Comparison of ENCODE assay signal across 26 cellular contexts in the genomic region with DNA sequence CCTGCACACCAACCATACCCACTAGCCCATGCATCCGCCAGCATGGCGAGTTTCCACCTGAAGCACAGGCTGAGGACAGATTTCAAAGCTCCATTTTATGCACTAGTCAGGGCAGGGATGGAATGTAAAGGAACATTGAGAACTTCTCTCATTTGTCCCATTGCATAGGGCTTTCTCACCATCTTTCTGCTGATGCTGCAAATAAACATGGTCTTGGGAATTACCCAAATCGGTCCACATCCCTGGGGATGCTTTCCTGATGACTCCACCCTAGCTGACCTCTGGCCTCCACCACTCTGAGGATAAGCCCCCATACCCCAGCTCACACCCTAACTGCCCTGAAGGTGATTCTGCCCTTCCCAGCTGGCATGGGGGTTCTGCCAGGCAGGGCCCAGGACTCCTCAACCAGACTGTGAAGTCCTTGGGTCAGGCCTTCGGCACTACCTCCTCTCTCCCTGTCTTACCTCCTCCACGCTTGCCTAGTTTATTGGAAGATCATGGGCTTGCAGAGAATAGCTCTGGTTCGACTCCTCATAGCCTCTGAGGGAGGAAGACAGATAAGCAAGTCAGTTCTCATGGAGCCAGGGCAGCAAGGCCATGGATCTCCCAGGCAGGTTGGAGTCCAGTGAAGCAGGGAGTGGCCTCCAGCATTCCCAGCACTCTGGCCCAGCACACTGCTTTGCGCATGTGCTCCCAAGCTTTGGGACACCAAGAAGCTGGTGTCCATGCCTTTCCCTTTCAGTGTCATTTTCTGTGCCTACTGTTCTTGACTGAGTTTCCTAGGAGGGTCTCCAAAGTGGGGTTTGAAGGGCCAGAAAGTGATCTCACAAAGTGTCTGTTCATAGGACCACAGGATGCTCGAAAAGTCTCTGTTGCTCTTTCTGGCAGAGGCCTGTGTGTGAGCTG. TPM values are rescaled to one million over a fixed set of nuclear protein-coding genes. Genes with fewer than 3 reads are reported as not detected.
DNase-seq lines count a peak whose midpoint lies in the region; ATAC-seq, FAIRE-seq and TF ChIP-seq lines count a peak whose summit lies in the region.
"Had no signal": no experiment of that assay in that cellular context is flagged by ENCODE, and none has a peak within 500 bp of the region (broad histone marks: within the 10 kb centered on the region; RNA-seq: fewer than 3 reads in every experiment).

No MANE protein-coding gene starts in this region.

- TF ChIP-seq EP300 in K562 (IDR thresholded peaks at IDR 0.05; ENCODE audit: low read length): no peak

- in situ Hi-C loops in K562 (cut with MboI): no loop called here

- no peak for TF ChIP-seq RAD21 in K562 (CRISPR knock-in tag; conservative IDR thresholded peaks at IDR 0.05 in 1 of 2, IDR thresholded peaks at IDR 0.05 in 1 of 2)

- no peak overlapping the region for H3K9ac ChIP-seq in K562 (ENCODE audit: insufficient read depth in 1 of 2, low read depth in 2 of 2, low read length in 2 of 2)
- H3K9ac ChIP-seq: GM23248 had no signal

- no peak overlapping the region for H2AFZ ChIP-seq in K562 (ENCODE audit: low read depth, low read length)
- H2AFZ ChIP-seq: GM23248 had no signal

- H3K9me1 ChIP-seq in K562 (ENCODE audit: control insufficient read depth, insufficient read depth, low read length): no peaks in the 10 kb centered on the region

- TF ChIP-seq CTCF in K562 (IDR thresholded peaks at IDR 0.05 in 2 of 3, conservative IDR thresholded peaks at IDR 0.05 in 1 of 3; ENCODE audit: insufficient read depth in 2 of 3, low read depth in 1 of 3, low read length in 3 of 3): no peak
- no peak for TF ChIP-seq CTCF in lung (IDR thresholded peaks at IDR 0.05; ENCODE audit: control extremely low read depth, extremely low read depth)

- H3K36me3 ChIP-seq in K562 (ENCODE audit: control insufficient read depth, insufficient read depth, low read length) (no peaks in the 10 kb centered on the region), lung (ENCODE audit: control insufficient read depth in 2 of 2, insufficient read depth in 2 of 2, low read length in 2 of 2) (no peaks in the 10 kb centered on the region)
- H3K36me3 ChIP-seq: BE2C, HAP-1 had no signal

- H3K27ac ChIP-seq in K562 (ENCODE audit: extremely low read depth, low read depth, low read length): no peak overlapping the region
- no peak overlapping the region for H3K27ac ChIP-seq in lung (ENCODE audit: low read depth in 1 of 2, low read length in 1 of 2)
- H3K27ac ChIP-seq: GM23248, HL-60 had no signal

- H3K27me3 ChIP-seq in K562 (ENCODE audit: control insufficient read depth in 2 of 2, insufficient read depth in 2 of 2, low read length in 2 of 2) (peaks cover 12 to 61% of the 10 kb centered on the region in 2 experiments; a peak in 4 of 5 replicates), lung (ENCODE audit: control insufficient read depth, insufficient read depth) (no peaks in the 10 kb centered on the region)
- H3K27me3 ChIP-seq: BE2C had no signal

- peak; percentile 42 for DNase-seq in activated CD8-positive, alpha-beta memory T cell treated with anti-CD3 and anti-CD28 coated beads, Interleukin-2, amount 50 U/mL, for 48 hours
- DNase-seq in activated CD8-positive, alpha-beta memory T cell treated with anti-CD3 and anti-CD28 coated beads, Interleukin-2, amount 50 U/mL, for 4 hours: no peak
- no peak for DNase-seq in K562 (ENCODE audit: extremely low read depth in 1 of 4, low spot score in 3 of 4)
- DNase-seq in lung (ENCODE audit: low spot score): peak; percentile 22
- DNase-seq: ACHN; BE2C; C1 segment of cervical spinal cord; CD4-positive, CD25-positive, alpha-beta regulatory T cell; CD8-positive, alpha-beta memory T cell; COR-L47; DMS 273 treated with DMSO at 0.1 percent for 48 hours; DMS53; DND-41; EL; GM23248 had no signal

- no peaks in the 10 kb centered on the region for H3K79me2 ChIP-seq in K562 (ENCODE audit: control insufficient read depth, insufficient read depth, low read length)

- POLR2A ChIA-PET in K562 (lab: Yijun Ruan, JAX): interaction anchor here (0.6 to 1.3 kb wide), 3 partner anchors 14 to 182 kb away, joined by 3 to 4 read pairs (median 3); a partner anchor contains a TSS

- BruUV-seq in K562 (replicated peaks; lab: Mats Ljungman, UMichigan): no TSS peak

- FAIRE-seq in K562 (lab: Jason Lieb, UNC): no peak
- FAIRE-seq: GM12878 had no signal

- H3K4me1 ChIP-seq in K562 (replicated peaks in 1 of 2; ENCODE audit: control insufficient read depth in 2 of 2, insufficient read depth in 2 of 2, low read length in 2 of 2) (peaks cover 0 to 5% of the 10 kb centered on the region in 2 experiments; a peak in 2 of 5 replicates), lung (ENCODE audit: control insufficient read depth in 2 of 2, insufficient read depth in 2 of 2, low read length in 2 of 2) (no peaks in the 10 kb centered on the region)
- H3K4me1 ChIP-seq: BE2C, HAP-1 had no signal

- H3K4me3 ChIP-seq in K562 (no peak overlapping the region), lung (no peak overlapping the region)
- H3K4me3 ChIP-seq: GM12878, GM23248, HAP-1 had no signal

- TF ChIP-seq POLR2A in K562 (conservative IDR thresholded peaks at IDR 0.05): no peak

- no peaks in the 10 kb centered on the region for H4K20me1 ChIP-seq in K562 (replicated peaks; ENCODE audit: control insufficient read depth, insufficient read depth, low read length)

- CTCF ChIA-PET in K562 (lab: Yijun Ruan, JAX; ENCODE audit: low intra/inter-chr PET ratio): no interaction called here

- ATAC-seq in K562: no peak
- ATAC-seq in lung (ENCODE audit: insufficient read depth, low FRiP score): no peak
- no peak for ATAC-seq in GM21737 (IDR thresholded peaks at IDR 0.05; ENCODE audit: unreplicated experiment)
- no peak for ATAC-seq in HG03565 (IDR thresholded peaks at IDR 0.05; ENCODE audit: unreplicated experiment)
- ATAC-seq in HG03095 (IDR thresholded peaks at IDR 0.05; ENCODE audit: unreplicated experiment): no peak
- ATAC-seq: GM12878 had no signal

- H3K4me2 ChIP-seq in K562 (ENCODE audit: insufficient read depth, low read length): no peak overlapping the region

- WGBS in K562 (ENCODE audit: insufficient coverage, low coverage, missing lambda C conversion rate): 6% methylated on average over 8 of the region's 8 CpGs
- 93 to 96% methylated on average over 8 of the region's 8 CpGs for WGBS in lung, 2 donors

- no peaks in the 10 kb centered on the region for H3K9me3 ChIP-seq in K562 (replicated peaks; ENCODE audit: control insufficient read depth, insufficient read depth, low read depth, low read length)
- no peaks in the 10 kb centered on the region for H3K9me3 ChIP-seq in lung (ENCODE audit: control insufficient read depth in 2 of 2, insufficient read depth in 1 of 2, low read length in 1 of 2)
- H3K9me3 ChIP-seq: BE2C, HAP-1 had no signal

- intact Hi-C loops in K562 (cut with micrococcal nuclease): no loop called here

RNA-seq across cellular contexts. Expression of a gene that starts 27.6 kb away (rescaled TPM):
- total RNA-seq in K562 (2011; cell fraction: chromatin; rRNA removed; ENCODE audit: low replicate concordance): 148 and 195 TPM in 2 replicates
- total RNA-seq in K562 (2011; cell fraction: nucleolus; rRNA removed): 85.0 and 125 TPM in 2 replicates
- total RNA-seq in K562 (2011; cell fraction: nucleoplasm; rRNA removed): 115 and 137 TPM in 2 replicates
- total RNA-seq in K562 (2014; rRNA removed) (10.6 and 17.3 TPM in 2 replicates), K562 (2014; rRNA removed; fragmentation: Illumina TruSeq; extraction: Trizol) (10.6 and 13.2 TPM in 2 replicates), K562 (2015; rRNA removed; fragmentation: Illumina TruSeq; extraction: Trizol) (12.5 and 14.6 TPM in 2 replicates), K562 (2021) (19.5 and 20.2 TPM in 2 replicates), lung (1 to 10 TPM; 5.1 to 5.8 TPM)
- polyA plus RNA-seq in K562 (2011; rRNA removed) (12.7 and 15.1 TPM in 2 replicates), K562 (2014; fragmentation: Illumina TruSeq; extraction: Trizol) (15.5 and 17.0 TPM in 2 replicates), K562 (2014; fragmentation: Nextera tagmentation; extraction: Ambion mirVana) (1 to 10 TPM; 4.0 to 6.1 TPM), K562 (2014; rRNA removed) (12.5 and 12.8 TPM in 2 replicates), lung (1 to 10 TPM in 1 of 2 donors, under 1 TPM in 1; 0.89 to 1.3 TPM)
- polyA plus RNA-seq in K562 (2011; cell fraction: cytosol; rRNA removed): 9.9 and 11.6 TPM in 2 replicates
- polyA plus RNA-seq in K562 (2011; cell fraction: nucleus; rRNA removed): 40.1 and 59.5 TPM in 2 replicates
- polyA plus RNA-seq in K562 (2012): 11.7 and 15.5 TPM in 2 replicates
- 26.1 and 33.6 TPM in 2 replicates for polyA minus RNA-seq in K562 (2011; rRNA and poly(A)+ RNA removed)
- polyA minus RNA-seq in K562 (2011; cell fraction: cytosol; rRNA and poly(A)+ RNA removed): 9.7 and 11.9 TPM in 2 replicates
- 43.8 and 54.1 TPM in 2 replicates for polyA minus RNA-seq in K562 (2011; cell fraction: nucleus; rRNA and poly(A)+ RNA removed)

RNA-seq across cellular contexts. Expression of a gene that starts 36.9 kb away (rescaled TPM):
- not detected in 2 replicates for total RNA-seq in K562 (2011; cell fraction: chromatin; rRNA removed; ENCODE audit: low replicate concordance)
- total RNA-seq in K562 (2011; cell fraction: nucleolus; rRNA removed): not detected in 2 replicates
- not detected in 2 replicates for total RNA-seq in K562 (2011; cell fraction: nucleoplasm; rRNA removed)
- not detected in 2 replicates for total RNA-seq in K562 (2014; rRNA removed)
- not detected in 2 replicates for total RNA-seq in K562 (2014; rRNA removed; fragmentation: Illumina TruSeq; extraction: Trizol)
- 0.07 TPM in 1 of 2 replicates, not detected in the other for total RNA-seq in K562 (2015; rRNA removed; fragmentation: Illumina TruSeq; extraction: Trizol)
- not detected in 2 replicates for total RNA-seq in K562 (2021)
- 0.04 TPM in 1 of 2 replicates, not detected in the other for polyA plus RNA-seq in K562 (2011; rRNA removed)
- polyA plus RNA-seq in K562 (2011; cell fraction: cytosol; rRNA removed): not detected in 2 replicates
- 0.10 and 0.21 TPM in 2 replicates for polyA plus RNA-seq in K562 (2011; cell fraction: nucleus; rRNA removed)
- 0.08 and 0.10 TPM in 2 replicates for polyA plus RNA-seq in K562 (2012)
- polyA plus RNA-seq in K562 (2014; fragmentation: Illumina TruSeq; extraction: Trizol): not detected in 2 replicates
- under 1 TPM in 1 of 2 experiments, not detected in 1; 0.03 TPM for polyA plus RNA-seq in K562 (2014; fragmentation: Nextera tagmentation; extraction: Ambion mirVana)
- 0.07 TPM in 1 of 2 replicates, not detected in the other for polyA plus RNA-seq in K562 (2014; rRNA removed)
- 0.45 TPM in 1 of 2 replicates, not detected in the other for polyA minus RNA-seq in K562 (2011; rRNA and poly(A)+ RNA removed)
- polyA minus RNA-seq in K562 (2011; cell fraction: cytosol; rRNA and poly(A)+ RNA removed): not detected in 2 replicates
- not detected in 2 replicates for polyA minus RNA-seq in K562 (2011; cell fraction: nucleus; rRNA and poly(A)+ RNA removed)
- not detected for total RNA-seq in lung
- polyA plus RNA-seq in lung: under 1 TPM; 0.06 to 0.07 TPM
- total RNA-seq: A172; CD4-positive, CD25-positive, alpha-beta regulatory T cell; CD8-positive, alpha-beta memory T cell; G401; GM12878; GM23248; H4; HT1080 had no signal
- polyA plus RNA-seq: CD4-positive, CD25-positive, alpha-beta regulatory T cell; CD8-positive, alpha-beta memory T cell; GM12878; IgD-negative memory B cell had no signal

RNA-seq across cellular contexts. Expression of a gene that starts 53.4 kb away (rescaled TPM):
- 0.79 and 2.3 TPM in 2 replicates for total RNA-seq in K562 (2011; cell fraction: chromatin; rRNA removed; ENCODE audit: low replicate concordance)
- total RNA-seq in K562 (2011; cell fraction: nucleolus; rRNA removed): 0.92 and 1.8 TPM in 2 replicates
- 0.88 and 1.6 TPM in 2 replicates for total RNA-seq in K562 (2011; cell fraction: nucleoplasm; rRNA removed)
- not detected in 2 replicates for total RNA-seq in K562 (2014; rRNA removed)
- total RNA-seq in K562 (2014; rRNA removed; fragmentation: Illumina TruSeq; extraction: Trizol): 0.13 and 0.18 TPM in 2 replicates
- 0.30 and 0.36 TPM in 2 replicates for total RNA-seq in K562 (2015; rRNA removed; fragmentation: Illumina TruSeq; extraction: Trizol)
- total RNA-seq in K562 (2021): 0.29 and 0.49 TPM in 2 replicates
- polyA plus RNA-seq in K562 (2011; rRNA removed): 0.15 and 0.19 TPM in 2 replicates
- polyA plus RNA-seq in K562 (2011; cell fraction: cytosol; rRNA removed): 0.07 and 0.19 TPM in 2 replicates
- 1.2 and 1.3 TPM in 2 replicates for polyA plus RNA-seq in K562 (2011; cell fraction: nucleus; rRNA removed)
- 0.25 and 0.28 TPM in 2 replicates for polyA plus RNA-seq in K562 (2012)
- 0.07 and 0.15 TPM in 2 replicates for polyA plus RNA-seq in K562 (2014; fragmentation: Illumina TruSeq; extraction: Trizol)
- not detected for polyA plus RNA-seq in K562 (2014; fragmentation: Nextera tagmentation; extraction: Ambion mirVana)
- 0.09 TPM in 1 of 2 replicates, not detected in the other for polyA plus RNA-seq in K562 (2014; rRNA removed)
- polyA minus RNA-seq in K562 (2011; rRNA and poly(A)+ RNA removed): 0.27 and 0.46 TPM in 2 replicates
- polyA minus RNA-seq in K562 (2011; cell fraction: cytosol; rRNA and poly(A)+ RNA removed): not detected in 2 replicates
- polyA minus RNA-seq in K562 (2011; cell fraction: nucleus; rRNA and poly(A)+ RNA removed): 0.56 and 0.81 TPM in 2 replicates
- under 1 TPM in 1 of 2 donors, not detected in 1; 0.64 TPM for total RNA-seq in lung
- under 1 TPM; 0.08 to 0.20 TPM for polyA plus RNA-seq in lung
- total RNA-seq: A172, G401, HT1080 had no signal
- polyA plus RNA-seq: GM23248, IgD-negative memory B cell had no signal

Comparison
In these comparisons a context has a peak if more than half of its experiments do, and no peak if none do; other contexts are left out.
1. DNase-seq: peak in activated CD8-positive, alpha-beta memory T cell treated with anti-CD3 and anti-CD28 coated beads, Interleukin-2, amount 50 U/mL, for 48 hours (single experiment) and lung (single experiment); none in activated CD8-positive, alpha-beta memory T cell treated with anti-CD3 and anti-CD28 coated beads, Interleukin-2, amount 50 U/mL, for 4 hours (single experiment) and K562 (0 of 4).